Comparison of ENCODE assay signal across 13 cellular contexts in genomic region chr13:36675213-36675536, GRCh38. TPM values are rescaled to one million over a fixed set of nuclear protein-coding genes. Genes with fewer than 3 reads are reported as not detected.
DNase-seq lines count a peak whose midpoint lies in the region; ATAC-seq and TF ChIP-seq lines count a peak whose summit lies in the region.
"Had no signal": no experiment of that assay in that cellular context is flagged by ENCODE, and none has a peak within 500 bp of the region (broad histone marks: within the 10 kb centered on the region; RNA-seq: fewer than 3 reads in every experiment).

No MANE protein-coding gene starts in this region.

- no peak overlapping the region for H3T11ph ChIP-seq in H9 (ENCODE audit: low read length)

- H3K27ac ChIP-seq in H9 (ENCODE audit: insufficient read length, low read depth, low read length) = no peak overlapping the region
- peak overlapping the region in 1 of 2 donors; percentile 72 for H3K27ac ChIP-seq in uterus
- H3K27ac ChIP-seq in prostate gland = no peak overlapping the region
- no peak overlapping the region for H3K27ac ChIP-seq in brain microvascular endothelial cell

- H2BK5ac ChIP-seq in H9 (ENCODE audit: insufficient read length, low read length) = no peak overlapping the region

- no peak overlapping the region for H3K56ac ChIP-seq in H9 (ENCODE audit: insufficient read length, low read depth, low read length)

- H2BK12ac ChIP-seq in H9 (ENCODE audit: insufficient read length, low read depth, low read length) = no peak overlapping the region

- H3K9me3 Mint-ChIP-seq in H9 (no peaks in the 10 kb centered on the region), neural crest cell (no peaks in the 10 kb centered on the region)

- no peak overlapping the region for H4K91ac ChIP-seq in H9 (ENCODE audit: insufficient read length, low read depth, low read length)

- no peak overlapping the region for H2BK15ac ChIP-seq in H9 (ENCODE audit: low read depth, low read length)

- H3K4me3 ChIP-seq in endocrine pancreas (ENCODE audit: control insufficient read depth, insufficient read depth, low read length) = peak overlapping the region; percentile 55
- H3K4me3 ChIP-seq in uterus = peak overlapping the region; percentile 58 to 66
- H3K4me3 ChIP-seq in prostate gland = no peak overlapping the region
- no peak overlapping the region for H3K4me3 ChIP-seq in brain microvascular endothelial cell (ENCODE audit: low read depth, low read length)

- H3K14ac ChIP-seq in H9 (ENCODE audit: insufficient read depth, low read length) = no peak overlapping the region

- H3K23ac ChIP-seq in H9 (ENCODE audit: insufficient read length, low read depth, low read length) = no peak overlapping the region

- peak overlapping the region; percentile 91 for H3K4me2 ChIP-seq in H9 (ENCODE audit: insufficient read depth, insufficient read length, low read length)

- no peak overlapping the region for H2BK120ac ChIP-seq in H9 (ENCODE audit: low read depth, low read length, poor library complexity, severe bottlenecking)

- H3K27me3 ChIP-seq in H9 (ENCODE audit: insufficient read depth, low read length) (peaks cover 21% of the 10 kb centered on the region; the same call in 1 of the 2 replicates), endocrine pancreas (ENCODE audit: control insufficient read depth, insufficient read depth, low read length) (no peaks in the 10 kb centered on the region), uterus (no peaks in the 10 kb centered on the region), prostate gland (replicated peaks; ENCODE audit: insufficient read depth) (peaks cover 18% of the 10 kb centered on the region), brain microvascular endothelial cell (replicated peaks) (peaks cover 19% of the 10 kb centered on the region)

- no peaks in the 10 kb centered on the region for H3K36me3 Mint-ChIP-seq in H9 (ENCODE audit: insufficient read depth in 1 of 3, low read depth in 3 of 3)
- no peaks in the 10 kb centered on the region for H3K36me3 Mint-ChIP-seq in neural crest cell (ENCODE audit: low read depth)
- H3K36me3 Mint-ChIP-seq: CD8-positive, alpha-beta memory T cell; IgD-negative memory B cell had no signal

- H2AFZ ChIP-seq in H9 (ENCODE audit: low read length) = no peak overlapping the region

- no peaks in the 10 kb centered on the region; the same call in 1 of the 2 replicates for H3K4me1 ChIP-seq in H9 (ENCODE audit: insufficient read depth, low read length)
- H3K4me1 ChIP-seq in endocrine pancreas (ENCODE audit: control insufficient read depth, insufficient read depth, low read length) = no peaks in the 10 kb centered on the region
- H3K4me1 ChIP-seq in uterus = no peaks in the 10 kb centered on the region
- H3K4me1 ChIP-seq in prostate gland (replicated peaks) = no peaks in the 10 kb centered on the region

- no peaks in the 10 kb centered on the region for H4K20me1 ChIP-seq in H9 (ENCODE audit: control insufficient read depth, insufficient read depth, insufficient read length)

- H4K8ac ChIP-seq in H9 (replicated peaks; ENCODE audit: insufficient read length, low read depth, low read length) = no peak overlapping the region

- H3K27me3 Mint-ChIP-seq in H9 (ENCODE audit: low read depth) (peaks cover 62% of the 10 kb centered on the region), neural crest cell (ENCODE audit: low read depth) (peaks cover 83% of the 10 kb centered on the region)

- H3K4me1 Mint-ChIP-seq in H9 (peaks cover 12 to 13% of the 10 kb centered on the region in 2 experiments), neural crest cell (peaks cover 15% of the 10 kb centered on the region)
- H3K4me1 Mint-ChIP-seq: CD8-positive, alpha-beta memory T cell had no signal

- TF ChIP-seq CTCF in H9 (conservative IDR thresholded peaks at IDR 0.05) (no peak), neural crest cell (conservative IDR thresholded peaks at IDR 0.05) (no peak), uterus (IDR thresholded peaks at IDR 0.05) (no peak), prostate gland (IDR thresholded peaks at IDR 0.05) (no peak), brain microvascular endothelial cell (IDR thresholded peaks at IDR 0.05; ENCODE audit: low read depth, low read length, missing control alignments) (no peak)

- no CpG with 5 or more reads among the region's 11 CpGs for WGBS in H9 (ENCODE audit: extremely low coverage, insufficient read length, low lambda C conversion rate)
- WGBS in prostate gland = 24% methylated on average over 11 of the region's 11 CpGs

- H3K36me3 ChIP-seq in endocrine pancreas (ENCODE audit: control insufficient read depth, insufficient read depth, low read length) = no peaks in the 10 kb centered on the region
- H3K36me3 ChIP-seq in uterus = no peaks in the 10 kb centered on the region
- H3K36me3 ChIP-seq in prostate gland = no peaks in the 10 kb centered on the region
- no peaks in the 10 kb centered on the region for H3K36me3 ChIP-seq in brain microvascular endothelial cell (replicated peaks)

- H3K79me1 ChIP-seq in H9 (ENCODE audit: insufficient read depth, low read depth, low read length, poor library complexity, severe bottlenecking) = no peaks in the 10 kb centered on the region

- intact Hi-C loops in uterus (cut with DNase I; ENCODE audit: low total_unique reads) (no loop called here), prostate gland (cut with DNase I) (no loop called here)

- TF ChIP-seq POLR2A in uterus (IDR thresholded peaks at IDR 0.05) (no peak), prostate gland (IDR thresholded peaks at IDR 0.05) (no peak)

- H4K5ac ChIP-seq in H9 (ENCODE audit: insufficient read length, low read depth, low read length) = no peak overlapping the region

- no peak for ATAC-seq in HG02763 (IDR thresholded peaks at IDR 0.05; ENCODE audit: unreplicated experiment)

- no peak overlapping the region for H2AK5ac ChIP-seq in H9 (ENCODE audit: insufficient read length, low read length)

- in situ Hi-C loops in brain microvascular endothelial cell (cut with HindIII; ENCODE audit: low pct_ligation_motif_present, low sequenced_read_pairs) = no loop called here

- no peak for DNase-seq in H9
- no peak for DNase-seq in neural crest cell (ENCODE audit: low read depth, low spot score)
- no peak for DNase-seq in uterus
- no peak for DNase-seq in prostate gland (ENCODE audit: low spot score)
- no peak for DNase-seq in brain microvascular endothelial cell
- DNase-seq: CD8-positive, alpha-beta memory T cell; HCEC 1CT; NCI-H2029; NCI-H526 treated with DMSO at 0.1 percent for 48 hours had no signal

- no peak overlapping the region for H3K18ac ChIP-seq in H9 (ENCODE audit: insufficient read length, low read depth, low read length)

- H2BK20ac ChIP-seq in H9 (ENCODE audit: low read depth, low read length, poor library complexity, severe bottlenecking) = no peak overlapping the region

- no peak overlapping the region for H3K9ac ChIP-seq in H9 (ENCODE audit: extremely low read depth, insufficient read length, low read length)
- H3K9ac ChIP-seq in endocrine pancreas (ENCODE audit: control insufficient read depth, insufficient read depth, low read length) = peak overlapping the region; percentile 51

- no peak overlapping the region for H3K4ac ChIP-seq in H9 (ENCODE audit: low read depth, low read length)

- H3K27ac Mint-ChIP-seq in H9 (no peak overlapping the region), neural crest cell (ENCODE audit: unreplicated experiment) (no peak overlapping the region)
- H3K27ac Mint-ChIP-seq: CD8-positive, alpha-beta memory T cell; IgD-negative memory B cell had no signal

- H3K79me2 ChIP-seq in H9 (ENCODE audit: insufficient read depth, low read length) = no peaks in the 10 kb centered on the region

- H3K9me3 ChIP-seq in H9 (ENCODE audit: control insufficient read depth, low read depth, low read length) (no peaks in the 10 kb centered on the region), endocrine pancreas (ENCODE audit: control insufficient read depth, low read length) (no peaks in the 10 kb centered on the region), uterus (no peaks in the 10 kb centered on the region), prostate gland (no peaks in the 10 kb centered on the region)

- H3K23me2 ChIP-seq in H9 (ENCODE audit: insufficient read length, low read depth, low read length, poor library complexity, severe bottlenecking) = peaks cover 9% of the 10 kb centered on the region

- peak overlapping the region; percentile 13 to 84; a peak in 4 of 5 replicates for H3K4me3 Mint-ChIP-seq in H9
- peak overlapping the region; percentile 84 for H3K4me3 Mint-ChIP-seq in neural crest cell
- H3K4me3 Mint-ChIP-seq: IgD-negative memory B cell had no signal

RNA-seq across cellular contexts. Expression of gene SERTM1, which starts 1.4 kb away (rescaled TPM):
- total RNA-seq in H9 (2021) (0.24 and 0.35 TPM in 2 replicates), neural crest cell (0.09 TPM in 1 of 2 replicates, not detected in the other), uterus (10 to 100 TPM in 3 of 4 donors, 1 to 10 TPM in 1; 3.1 to 54.1 (median 33.0) TPM), prostate gland (under 1 TPM in 1 of 2 donors, not detected in 1; 0.36 TPM)
- total RNA-seq: CD8-positive, alpha-beta memory T cell; LHCN-M2 had no signal

Comparison
In these comparisons a context has a peak if more than half of its experiments do, and no peak if none do; other contexts are left out.
1. H3K4me3 ChIP-seq: peak in endocrine pancreas (single experiment) and uterus (2 of 2); none in prostate gland (0 of 2) and brain microvascular endothelial cell (single experiment).